Comparison of ENCODE assay signal across 7 cellular contexts in genomic region chr12:6743308-6743707, GRCh38. TPM values are rescaled to one million over a fixed set of nuclear protein-coding genes. Genes with fewer than 3 reads are reported as not detected.
DNase-seq lines count a peak whose midpoint lies in the region; FAIRE-seq and TF ChIP-seq lines count a peak whose summit lies in the region.
"Not testable (repeated sequence)": the region's sequence is repeated elsewhere in the genome, so short reads cannot be mapped to it uniquely, and the experiment has no call there.
"Had no signal": no experiment of that assay in that cellular context is flagged by ENCODE, and none has a peak within 500 bp of the region (broad histone marks: within the 10 kb centered on the region; RNA-seq: fewer than 3 reads in every experiment).

No MANE protein-coding gene starts in this region.

- peak; percentile 23 for FAIRE-seq in GM12891 (lab: Jason Lieb, UNC)

- POLR2A ChIA-PET in activated CD4-positive, alpha-beta memory T cell treated with anti-CD3 and anti-CD28 coated beads for 36 hours (lab: Charles Lee) = interaction anchor here (0.6 to 2.2 kb wide), 5 partner anchors 10 to 297 kb away, joined by 3 to 17 read pairs (median 4); partner anchors contain the start of genes COPS7A, MLF2, USP5 and ZNF384

- not testable (repeated sequence) for H3K27me3 Mint-ChIP-seq in activated CD4-positive, alpha-beta memory T cell treated with anti-CD3 and anti-CD28 coated beads for 36 hours; activated T-helper 1 cell treated with anti-CD3 and anti-CD28 coated beads, Interleukin-12 subunit alpha, Interleukin-12 subunit beta, Interleukin-2, Interleukin-4 antibody, amounts not matched to agents 30 ng/mL and 10 ng/mL and 1 ng/mL, durations not matched to agents 14 hours and 24 hours and 36 hours (ENCODE audit: insufficient read depth); activated naive CD8-positive, alpha-beta T cell; endothelial cell (ENCODE audit: unreplicated experiment)

- peaks cover 16% of the 10 kb centered on the region for H3K9me3 Mint-ChIP-seq in activated CD4-positive, alpha-beta memory T cell treated with anti-CD3 and anti-CD28 coated beads for 36 hours
- not testable (repeated sequence) for H3K9me3 Mint-ChIP-seq in activated T-helper 1 cell treated with anti-CD3 and anti-CD28 coated beads, Interleukin-12 subunit alpha, Interleukin-12 subunit beta, Interleukin-2, Interleukin-4 antibody, amounts not matched to agents 30 ng/mL and 10 ng/mL and 1 ng/mL, durations not matched to agents 14 hours and 24 hours and 36 hours; activated naive CD8-positive, alpha-beta T cell (ENCODE audit: low read depth); endothelial cell (ENCODE audit: unreplicated experiment)

- DNase-seq in GM12891 (ENCODE audit: insufficient read length, low spot score); activated T-helper 1 cell treated with anti-CD3 and anti-CD28 coated beads, Interleukin-12 subunit alpha, Interleukin-12 subunit beta, Interleukin-2, Interleukin-4 antibody, amounts not matched to agents 30 ng/mL and 10 ng/mL and 1 ng/mL, durations not matched to agents 14 hours and 24 hours and 36 hours (ENCODE audit: low spot score); endothelial cell (ENCODE audit: low spot score): not testable (repeated sequence)
- DNase-seq in activated CD4-positive, alpha-beta memory T cell treated with anti-CD3 and anti-CD28 coated beads for 36 hours = peak; percentile 51
- DNase-seq in stimulated activated CD4-positive, alpha-beta T cell treated with anti-CD3 and anti-CD28 coated beads, Interleukin-1b, Interleukin-23, amount 100 ng/mL, for 48 hours = peak; percentile 30

- H3K4me1 Mint-ChIP-seq in activated CD4-positive, alpha-beta memory T cell treated with anti-CD3 and anti-CD28 coated beads for 36 hours (ENCODE audit: low read depth) = peaks cover 37% of the 10 kb centered on the region
- peaks cover 27% of the 10 kb centered on the region for H3K4me1 Mint-ChIP-seq in activated T-helper 1 cell treated with anti-CD3 and anti-CD28 coated beads, Interleukin-12 subunit alpha, Interleukin-12 subunit beta, Interleukin-2, Interleukin-4 antibody, amounts not matched to agents 30 ng/mL and 10 ng/mL and 1 ng/mL, durations not matched to agents 14 hours and 24 hours and 36 hours (ENCODE audit: low read depth)
- peaks cover 23% of the 10 kb centered on the region for H3K4me1 Mint-ChIP-seq in activated naive CD8-positive, alpha-beta T cell (ENCODE audit: low read depth)
- peaks cover 22% of the 10 kb centered on the region for H3K4me1 Mint-ChIP-seq in endothelial cell (ENCODE audit: unreplicated experiment)

- not testable (repeated sequence) for TF ChIP-seq POLR2A in GM12891 (IDR thresholded peaks at IDR 0.05; ENCODE audit: low read depth, low read length)

- H3K4me3 Mint-ChIP-seq in activated CD4-positive, alpha-beta memory T cell treated with anti-CD3 and anti-CD28 coated beads for 36 hours; activated T-helper 1 cell treated with anti-CD3 and anti-CD28 coated beads, Interleukin-12 subunit alpha, Interleukin-12 subunit beta, Interleukin-2, Interleukin-4 antibody, amounts not matched to agents 30 ng/mL and 10 ng/mL and 1 ng/mL, durations not matched to agents 14 hours and 24 hours and 36 hours: not testable (repeated sequence)
- H3K4me3 Mint-ChIP-seq in activated naive CD8-positive, alpha-beta T cell = peak overlapping the region; percentile 14
- peak overlapping the region; percentile 33 for H3K4me3 Mint-ChIP-seq in endothelial cell (ENCODE audit: unreplicated experiment)

- peaks cover 30% of the 10 kb centered on the region for H3K36me3 Mint-ChIP-seq in activated CD4-positive, alpha-beta memory T cell treated with anti-CD3 and anti-CD28 coated beads for 36 hours
- peaks cover 19% of the 10 kb centered on the region for H3K36me3 Mint-ChIP-seq in activated T-helper 1 cell treated with anti-CD3 and anti-CD28 coated beads, Interleukin-12 subunit alpha, Interleukin-12 subunit beta, Interleukin-2, Interleukin-4 antibody, amounts not matched to agents 30 ng/mL and 10 ng/mL and 1 ng/mL, durations not matched to agents 14 hours and 24 hours and 36 hours (ENCODE audit: low read depth)
- H3K36me3 Mint-ChIP-seq in activated naive CD8-positive, alpha-beta T cell = not testable (repeated sequence)
- H3K36me3 Mint-ChIP-seq in endothelial cell (ENCODE audit: low read depth, unreplicated experiment) = peaks cover 26% of the 10 kb centered on the region

- H3K27ac Mint-ChIP-seq in activated CD4-positive, alpha-beta memory T cell treated with anti-CD3 and anti-CD28 coated beads for 36 hours = peak overlapping the region; percentile 81
- peak overlapping the region; percentile 27 for H3K27ac Mint-ChIP-seq in activated T-helper 1 cell treated with anti-CD3 and anti-CD28 coated beads, Interleukin-12 subunit alpha, Interleukin-12 subunit beta, Interleukin-2, Interleukin-4 antibody, amounts not matched to agents 30 ng/mL and 10 ng/mL and 1 ng/mL, durations not matched to agents 14 hours and 24 hours and 36 hours
- peak overlapping the region; percentile 88 for H3K27ac Mint-ChIP-seq in activated naive CD8-positive, alpha-beta T cell
- H3K27ac Mint-ChIP-seq in endothelial cell (ENCODE audit: unreplicated experiment) = not testable (repeated sequence)

- CTCF ChIA-PET in activated CD4-positive, alpha-beta memory T cell treated with anti-CD3 and anti-CD28 coated beads for 36 hours (lab: Charles Lee) = interaction anchor here (1.0 to 2.6 kb wide), 4 partner anchors 9 to 28 kb away, joined by 3 to 8 read pairs (median 5); partner anchors contain the start of genes MLF2 and PTMS

- intact Hi-C loops in activated CD4-positive, alpha-beta memory T cell treated with anti-CD3 and anti-CD28 coated beads for 36 hours (cut with micrococcal nuclease) = loop anchor here (1.0 kb wide), 1 partner anchor 19 kb away; the partner anchor contains the start of gene COPS7A
- intact Hi-C loops in activated T-helper 1 cell treated with anti-CD3 and anti-CD28 coated beads, Interleukin-12 subunit alpha, Interleukin-12 subunit beta, Interleukin-2, Interleukin-4 antibody, amounts not matched to agents 30 ng/mL and 10 ng/mL and 1 ng/mL, durations not matched to agents 14 hours and 24 hours and 36 hours (cut with micrococcal nuclease) = loop anchor here (1.0 kb wide), 1 partner anchor 19 kb away; the partner anchor contains the start of gene COPS7A

- TF ChIP-seq CTCF in endothelial cell (IDR thresholded peaks at IDR 0.05; ENCODE audit: unreplicated experiment) = not testable (repeated sequence)

RNA-seq across cellular contexts. Expression of gene MLF2, which starts 9.6 kb away (rescaled TPM):
- polyA plus RNA-seq in GM12891 (2012; ENCODE audit: low read depth, missing spikeins) = 112 TPM
- 100 to 1,000 TPM; 140 to 141 TPM for total RNA-seq in activated CD4-positive, alpha-beta memory T cell treated with anti-CD3 and anti-CD28 coated beads for 36 hours
- total RNA-seq in activated T-helper 1 cell treated with anti-CD3 and anti-CD28 coated beads, Interleukin-12 subunit alpha, Interleukin-12 subunit beta, Interleukin-2, Interleukin-4 antibody, amounts not matched to agents 30 ng/mL and 10 ng/mL and 1 ng/mL, durations not matched to agents 14 hours and 24 hours and 36 hours = 159 and 161 TPM in 2 replicates
- total RNA-seq in endothelial cell (ENCODE audit: unreplicated experiment) = 118 TPM

RNA-seq across cellular contexts. Expression of gene COPS7A, which starts 19.5 kb away (rescaled TPM):
- 36.6 TPM for polyA plus RNA-seq in GM12891 (2012; ENCODE audit: low read depth, missing spikeins)
- total RNA-seq in activated CD4-positive, alpha-beta memory T cell treated with anti-CD3 and anti-CD28 coated beads for 36 hours = 10 to 100 TPM; 37.6 to 39.4 TPM
- 34.6 and 36.2 TPM in 2 replicates for total RNA-seq in activated T-helper 1 cell treated with anti-CD3 and anti-CD28 coated beads, Interleukin-12 subunit alpha, Interleukin-12 subunit beta, Interleukin-2, Interleukin-4 antibody, amounts not matched to agents 30 ng/mL and 10 ng/mL and 1 ng/mL, durations not matched to agents 14 hours and 24 hours and 36 hours
- total RNA-seq in endothelial cell (ENCODE audit: unreplicated experiment) = 25.1 TPM

RNA-seq across cellular contexts. Expression of gene PTMS, which starts 22.9 kb away (rescaled TPM):
- 58.6 TPM for polyA plus RNA-seq in GM12891 (2012; ENCODE audit: low read depth, missing spikeins)
- total RNA-seq in activated CD4-positive, alpha-beta memory T cell treated with anti-CD3 and anti-CD28 coated beads for 36 hours = 100 to 1,000 TPM; 104 to 109 TPM
- 247 and 262 TPM in 2 replicates for total RNA-seq in activated T-helper 1 cell treated with anti-CD3 and anti-CD28 coated beads, Interleukin-12 subunit alpha, Interleukin-12 subunit beta, Interleukin-2, Interleukin-4 antibody, amounts not matched to agents 30 ng/mL and 10 ng/mL and 1 ng/mL, durations not matched to agents 14 hours and 24 hours and 36 hours
- 864 TPM for total RNA-seq in endothelial cell (ENCODE audit: unreplicated experiment)

RNA-seq across cellular contexts. Expression of gene LAG3, which starts 29.0 kb away (rescaled TPM):
- 1.4 TPM for polyA plus RNA-seq in GM12891 (2012; ENCODE audit: low read depth, missing spikeins)
- 100 to 1,000 TPM; 169 to 172 TPM for total RNA-seq in activated CD4-positive, alpha-beta memory T cell treated with anti-CD3 and anti-CD28 coated beads for 36 hours
- total RNA-seq in activated T-helper 1 cell treated with anti-CD3 and anti-CD28 coated beads, Interleukin-12 subunit alpha, Interleukin-12 subunit beta, Interleukin-2, Interleukin-4 antibody, amounts not matched to agents 30 ng/mL and 10 ng/mL and 1 ng/mL, durations not matched to agents 14 hours and 24 hours and 36 hours = 268 and 275 TPM in 2 replicates
- 7.6 TPM for total RNA-seq in endothelial cell (ENCODE audit: unreplicated experiment)

RNA-seq across cellular contexts. Expression of gene PIANP, which starts 42.7 kb away (rescaled TPM):
- 0.23 TPM for polyA plus RNA-seq in GM12891 (2012; ENCODE audit: low read depth, missing spikeins)
- under 1 TPM; 0.17 to 0.44 TPM for total RNA-seq in activated CD4-positive, alpha-beta memory T cell treated with anti-CD3 and anti-CD28 coated beads for 36 hours
- 0.07 and 0.08 TPM in 2 replicates for total RNA-seq in activated T-helper 1 cell treated with anti-CD3 and anti-CD28 coated beads, Interleukin-12 subunit alpha, Interleukin-12 subunit beta, Interleukin-2, Interleukin-4 antibody, amounts not matched to agents 30 ng/mL and 10 ng/mL and 1 ng/mL, durations not matched to agents 14 hours and 24 hours and 36 hours
- total RNA-seq in endothelial cell (ENCODE audit: unreplicated experiment) = 2.0 TPM
- total RNA-seq: NCI-H460 had no signal
